10 cellular contexts compared by ENCODE assay signal in the genomic region with DNA sequence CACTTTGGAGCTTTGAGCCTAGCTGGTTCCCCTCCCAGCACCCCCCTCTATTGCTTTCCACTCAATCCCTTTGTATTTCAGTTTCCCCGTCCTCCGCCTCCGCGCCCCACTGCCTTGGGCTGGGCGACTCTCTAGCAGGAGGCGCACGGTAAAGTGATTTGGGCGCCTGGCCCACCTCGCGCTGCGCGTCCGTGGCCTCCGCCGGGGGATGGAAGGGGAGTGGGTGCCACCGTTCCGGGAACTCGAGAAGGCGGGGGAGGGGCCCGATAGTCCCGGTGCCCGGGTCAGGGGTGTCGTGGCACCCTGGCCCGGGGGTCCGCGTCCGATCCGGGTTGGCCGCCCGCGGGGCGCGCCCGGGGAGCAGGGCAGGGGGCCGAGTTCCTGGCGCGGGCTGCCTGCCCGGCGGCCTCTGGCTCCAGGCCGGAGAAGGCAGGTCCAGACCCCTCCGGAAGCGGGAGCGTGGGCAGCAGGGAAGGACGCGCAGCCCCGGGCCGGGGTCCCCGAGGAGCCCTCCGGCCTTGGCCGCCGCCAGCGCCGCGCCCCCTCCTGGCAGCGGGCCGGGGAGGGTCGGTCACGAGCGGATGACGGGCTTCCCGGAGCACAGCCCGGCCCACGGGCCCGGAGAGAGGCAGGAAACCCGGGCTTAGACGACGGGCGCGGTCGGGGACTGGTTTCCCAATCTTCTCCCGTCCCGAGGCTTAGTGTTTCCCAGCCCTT. TPM values are rescaled to one million over a fixed set of nuclear protein-coding genes. Genes with fewer than 3 reads are reported as not detected.
DNase-seq lines count a peak whose midpoint lies in the region; ATAC-seq and TF ChIP-seq lines count a peak whose summit lies in the region.
"Had no signal": no experiment of that assay in that cellular context is flagged by ENCODE, and none has a peak within 500 bp of the region (broad histone marks: within the 10 kb centered on the region; RNA-seq: fewer than 3 reads in every experiment).

No MANE protein-coding gene starts in this region.

- peak; percentile 67 for DNase-seq in CD1c-positive myeloid dendritic cell (ENCODE audit: extremely low spot score)
- peak; percentile 23 to 27 for DNase-seq in activated T-cell treated with anti-CD3 and anti-CD28 coated beads, Interleukin-2, amount 50 U/mL, for 72 hours
- DNase-seq in glutamatergic neuron, result peak; percentile 64
- peak; percentile 97 for DNase-seq in posterior vena cava (ENCODE audit: low spot score)
- DNase-seq in NCI-H1436 treated with DMSO at 0.1 percent for 48 hours (lab: John Stamatoyannopoulos, UW), result no peak
- DNase-seq in SIG-M5 treated with dmso at 0.1 percent for 504 hours (lab: John Stamatoyannopoulos, UW; ENCODE audit: unreplicated experiment), result no peak
- DNase-seq in immature natural killer cell, result no peak
- no peak for DNase-seq in occipital lobe (lab: John Stamatoyannopoulos, UW)

- H3K27ac Mint-ChIP-seq in activated T-cell treated with anti-CD3 and anti-CD28 coated beads, Interleukin-2, amount 50 U/mL, for 72 hours, result no peak overlapping the region
- H3K27ac Mint-ChIP-seq in glutamatergic neuron (ENCODE audit: unreplicated experiment) (no peak overlapping the region), immature natural killer cell (no peak overlapping the region)
- H3K27ac Mint-ChIP-seq: stimulated activated naive CD8-positive, alpha-beta T cell treated with anti-CD3 and anti-CD28 coated beads, Interleukin-15, Interleukin-2, amounts not matched to agents 100 ng/mL and 50 ng/mL, for 24 hours had no signal

- H3K36me3 Mint-ChIP-seq in activated T-cell treated with anti-CD3 and anti-CD28 coated beads, Interleukin-2, amount 50 U/mL, for 72 hours (ENCODE audit: insufficient read depth in 2 of 2), result no peaks in the 10 kb centered on the region
- no peaks in the 10 kb centered on the region for H3K36me3 Mint-ChIP-seq in glutamatergic neuron (ENCODE audit: unreplicated experiment)
- H3K36me3 Mint-ChIP-seq in immature natural killer cell, result no peaks in the 10 kb centered on the region

- peaks cover 10% of the 10 kb centered on the region for H3K4me1 Mint-ChIP-seq in activated T-cell treated with anti-CD3 and anti-CD28 coated beads, Interleukin-2, amount 50 U/mL, for 72 hours (ENCODE audit: low read depth)
- H3K4me1 Mint-ChIP-seq in glutamatergic neuron (ENCODE audit: low read depth, unreplicated experiment), result peaks cover 12% of the 10 kb centered on the region
- no peaks in the 10 kb centered on the region for H3K4me1 Mint-ChIP-seq in immature natural killer cell

- peaks cover 27% of the 10 kb centered on the region for H3K27me3 Mint-ChIP-seq in activated T-cell treated with anti-CD3 and anti-CD28 coated beads, Interleukin-2, amount 50 U/mL, for 72 hours (ENCODE audit: low read depth)
- H3K27me3 Mint-ChIP-seq in glutamatergic neuron (ENCODE audit: unreplicated experiment), result peaks cover 6% of the 10 kb centered on the region
- peaks cover 2 to 12% (median 5%) of the 10 kb centered on the region in 3 donors for H3K27me3 Mint-ChIP-seq in immature natural killer cell (ENCODE audit: low read depth in 3 of 3)

- ATAC-seq in activated T-cell treated with anti-CD3 and anti-CD28 coated beads, Interleukin-2, amount 50 U/mL, for 72 hours (replicated peaks in 1 of 2), result peak; percentile 49 to 66

- no peaks in the 10 kb centered on the region for H3K9me3 Mint-ChIP-seq in activated T-cell treated with anti-CD3 and anti-CD28 coated beads, Interleukin-2, amount 50 U/mL, for 72 hours
- H3K9me3 Mint-ChIP-seq in glutamatergic neuron (ENCODE audit: unreplicated experiment), result no peaks in the 10 kb centered on the region
- no peaks in the 10 kb centered on the region for H3K9me3 Mint-ChIP-seq in immature natural killer cell
- H3K9me3 Mint-ChIP-seq: stimulated activated naive CD8-positive, alpha-beta T cell treated with anti-CD3 and anti-CD28 coated beads, Interleukin-15, Interleukin-2, amounts not matched to agents 100 ng/mL and 50 ng/mL, for 24 hours had no signal

- intact Hi-C loops in posterior vena cava (cut with DNase I), result loop anchor here in 1 of 2 donors (1.0 kb wide), 1 partner anchor 13 kb away; no protein-coding TSS in a partner anchor

- peak; percentile 32 for TF ChIP-seq CTCF in glutamatergic neuron (IDR thresholded peaks at IDR 0.05; ENCODE audit: partially characterized antibody, unreplicated experiment)

- peak overlapping the region in 1 of 2 donors; percentile 36 for H3K4me3 Mint-ChIP-seq in activated T-cell treated with anti-CD3 and anti-CD28 coated beads, Interleukin-2, amount 50 U/mL, for 72 hours
- H3K4me3 Mint-ChIP-seq in glutamatergic neuron (ENCODE audit: unreplicated experiment), result peak overlapping the region; percentile 34
- H3K4me3 Mint-ChIP-seq in immature natural killer cell, result no peak overlapping the region
- H3K4me3 Mint-ChIP-seq: stimulated activated naive CD8-positive, alpha-beta T cell treated with anti-CD3 and anti-CD28 coated beads, Interleukin-15, Interleukin-2, amounts not matched to agents 100 ng/mL and 50 ng/mL, for 24 hours had no signal

RNA-seq across cellular contexts. Expression of gene MEOX1, which starts 15.8 kb away (rescaled TPM):
- total RNA-seq in activated T-cell treated with anti-CD3 and anti-CD28 coated beads, Interleukin-2, amount 50 U/mL, for 72 hours, result under 1 TPM; 0.36 to 0.37 TPM
- not detected for total RNA-seq in glutamatergic neuron (ENCODE audit: unreplicated experiment)
- 1 to 10 TPM; 6.7 to 7.7 TPM for total RNA-seq in posterior vena cava
- polyA plus RNA-seq in immature natural killer cell, result not detected
- not detected for total RNA-seq in occipital lobe
- total RNA-seq: NCI-H460 had no signal

Comparison
In these comparisons a context has a peak if more than half of its experiments do, and no peak if none do; other contexts are left out.
1. DNase-seq: peak in CD1c-positive myeloid dendritic cell (single experiment), activated T-cell treated with anti-CD3 and anti-CD28 coated beads, Interleukin-2, amount 50 U/mL, for 72 hours (2 of 2), glutamatergic neuron (single experiment) and posterior vena cava (single experiment); none in NCI-H1436 treated with DMSO at 0.1 percent for 48 hours (single experiment), SIG-M5 treated with dmso at 0.1 percent for 504 hours (single experiment), immature natural killer cell (0 of 3) and occipital lobe (single experiment).